Comparison of ENCODE assay signal across 23 cellular contexts in genomic region chr1:202276920-202277319, GRCh38.
"Had no signal": no experiment of that assay in that cellular context is flagged by ENCODE, and none has a peak within 500 bp of the region (broad histone marks: within the 10 kb centered on the region; RNA-seq: fewer than 3 reads in every experiment).

No MANE protein-coding gene starts in this region.

- ATAC-seq: left colon; left lung; naive thymus-derived CD8-positive, alpha-beta T cell; pancreas; right cardiac atrium; stimulated activated effector memory CD8-positive, alpha-beta T cell treated with anti-CD3 and anti-CD28 coated beads, Interleukin-12 subunit alpha, Interleukin-12 subunit beta, amount 100 ng/mL, for 72 hours had no signal

- H3K9me3 ChIP-seq: left lung, pancreas, prostate gland, sigmoid colon, spleen, suprapubic skin, thoracic aorta, tibial artery, uterus had no signal

- H3K36me3 ChIP-seq: left lung, pancreas, prostate gland, sigmoid colon, spleen, suprapubic skin, uterus had no signal

- H3K4me3 ChIP-seq: left lung, lung, pancreas, prostate gland, sigmoid colon, spleen, suprapubic skin, thoracic aorta, tibial artery, uterus had no signal

- H3K27me3 ChIP-seq: left lung, pancreas, sigmoid colon, spleen, suprapubic skin, tibial artery, uterus had no signal

- DNase-seq: hippocampal formation; kidney; left colon; left lung; nucleus accumbens; posterior cingulate gyrus; retina; right cardiac atrium; sigmoid colon; small intestine; stimulated activated CD4-positive, alpha-beta T cell treated with anti-CD3 and anti-CD28 coated beads, Interleukin-4, amount 100 ng/mL, for 24 hours; stimulated activated naive CD4-positive, alpha-beta T cell; trophoblast cell had no signal

- H3K27ac ChIP-seq: left lung, pancreas, prostate gland, sigmoid colon, suprapubic skin, thoracic aorta, tibial artery, uterus had no signal

- H3K4me1 ChIP-seq: pancreas, prostate gland, sigmoid colon, uterus had no signal
